In genomic region chr12:124685689-124685993, GRCh38 we compare ENCODE assay signal across 13 cellular contexts.
DNase-seq lines count a peak whose midpoint lies in the region; TF ChIP-seq lines count a peak whose summit lies in the region.
"Had no signal": no experiment of that assay in that cellular context is flagged by ENCODE, and none has a peak within 500 bp of the region (broad histone marks: within the 10 kb centered on the region; RNA-seq: fewer than 3 reads in every experiment).

No MANE protein-coding gene starts in this region.

- H3K4me3 ChIP-seq in dorsolateral prefrontal cortex, result peak overlapping the region in 40 of 59 donors; percentile 7 to 59 (median 37)

- H3K4me3 Mint-ChIP-seq in mesothelial cell of epicardium, result no peak overlapping the region
- peak overlapping the region; percentile 54 for H3K4me3 Mint-ChIP-seq in type B pancreatic cell
- H3K4me3 Mint-ChIP-seq: central memory CD8-positive, alpha-beta T cell; neural crest cell had no signal

- intact Hi-C loops in dorsolateral prefrontal cortex (cut with DNase I), result no loop called here

- H3K36me3 Mint-ChIP-seq in mesothelial cell of epicardium (no peaks in the 10 kb centered on the region), type B pancreatic cell (peaks cover 3% of the 10 kb centered on the region)

- H3K9me3 Mint-ChIP-seq in mesothelial cell of epicardium (peaks cover 3% of the 10 kb centered on the region), type B pancreatic cell (peaks cover 5% of the 10 kb centered on the region)
- H3K9me3 Mint-ChIP-seq: central memory CD8-positive, alpha-beta T cell; neural crest cell had no signal

- no peaks in the 10 kb centered on the region for H3K27me3 ChIP-seq in dorsolateral prefrontal cortex

- peak overlapping the region; percentile 97 for H3K27ac Mint-ChIP-seq in mesothelial cell of epicardium
- peak overlapping the region; percentile 99 for H3K27ac Mint-ChIP-seq in type B pancreatic cell

- peak overlapping the region in 47 of 59 donors; percentile 14 to 93 (median 77) for H3K27ac ChIP-seq in dorsolateral prefrontal cortex

- H3K27me3 Mint-ChIP-seq in mesothelial cell of epicardium (ENCODE audit: low read depth) (no peaks in the 10 kb centered on the region), type B pancreatic cell (no peaks in the 10 kb centered on the region)
- H3K27me3 Mint-ChIP-seq: central memory CD8-positive, alpha-beta T cell had no signal

- peak; percentile 36 for DNase-seq in DMS53 (lab: John Stamatoyannopoulos, UW)
- DNase-seq in DMS53 treated with DMSO at 0.1 percent for 48 hours (lab: John Stamatoyannopoulos, UW; ENCODE audit: unreplicated experiment), result no peak
- DNase-seq in dorsolateral prefrontal cortex, result no peak
- no peak for DNase-seq in mesothelial cell of epicardium (ENCODE audit: low spot score in 2 of 2, unreplicated experiment in 2 of 2)
- DNase-seq in type B pancreatic cell (ENCODE audit: extremely low spot score, unreplicated experiment), result no peak
- no peak for DNase-seq in DMS79 treated with DMSO at 0.1 percent for 48 hours (lab: John Stamatoyannopoulos, UW)
- no peak for DNase-seq in NCI-H82 (lab: John Stamatoyannopoulos, UW)
- DNase-seq in activated CD4-positive, alpha-beta T cell treated with anti-CD3 and anti-CD28 coated beads, Interleukin-2, amount 50 U/mL, for 1 hour, result no peak
- DNase-seq: 8988T, GF-D8, RPMI8226 had no signal

- H3K4me1 Mint-ChIP-seq in mesothelial cell of epicardium (peaks cover 72% of the 10 kb centered on the region), type B pancreatic cell (ENCODE audit: unreplicated experiment) (peaks cover 75% of the 10 kb centered on the region)

- no peak for TF ChIP-seq CTCF in dorsolateral prefrontal cortex (IDR thresholded peaks at IDR 0.05 in 54 of 56, conservative IDR thresholded peaks at IDR 0.05 in 2 of 56; ENCODE audit: low read depth in 1 of 56, partially characterized antibody in 56 of 56)
- no peak for TF ChIP-seq CTCF in mesothelial cell of epicardium (IDR thresholded peaks at IDR 0.05; ENCODE audit: unreplicated experiment)
- no peak for TF ChIP-seq CTCF in type B pancreatic cell (conservative IDR thresholded peaks at IDR 0.05)
